Comparison of ENCODE assay signal across 1 cellular context in the genomic region with DNA sequence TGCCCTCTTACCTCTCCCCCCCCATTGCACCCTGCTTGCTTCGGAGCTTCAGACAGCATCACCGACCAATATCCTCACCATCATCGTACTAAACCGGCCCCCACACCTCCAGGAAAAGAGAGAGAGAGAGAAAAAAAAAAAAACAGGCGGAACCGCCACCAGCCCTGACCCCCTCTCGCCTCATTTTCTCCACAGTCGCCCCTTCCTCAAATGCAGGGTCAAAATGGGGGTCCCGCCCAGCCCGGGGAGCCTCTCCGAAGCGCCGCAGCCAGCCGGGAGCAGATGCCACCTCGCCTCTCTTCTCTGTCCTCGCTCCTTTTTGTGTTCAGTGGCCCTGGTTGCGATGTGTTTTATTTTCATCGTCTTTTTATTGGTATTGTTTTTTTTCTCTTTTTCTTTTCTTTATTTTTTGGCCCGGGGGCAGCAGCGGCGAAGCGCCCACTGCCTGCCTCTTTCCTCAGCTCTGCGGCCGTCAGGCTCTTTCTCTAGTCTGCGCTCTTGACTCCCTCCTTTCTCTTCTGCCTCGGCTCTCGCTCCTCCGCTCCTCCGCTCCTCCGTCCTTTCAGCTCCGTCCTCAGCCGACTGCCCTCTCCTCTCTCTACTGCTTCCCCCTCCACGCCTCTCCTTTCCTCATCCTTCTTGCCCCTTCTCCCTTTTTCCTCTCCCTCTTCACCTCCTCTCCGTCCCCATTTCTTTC.
TF ChIP-seq lines count a peak whose summit lies in the region.

No MANE protein-coding gene starts in this region.

TF ChIP-seq in K562, 482 proteins besides CTCF, POLR2A, EP300 and RAD21:
- TF ChIP-seq ZNF232 (CRISPR knock-in tag; IDR thresholded peaks at IDR 0.05): no peak
- TF ChIP-seq, protein P1, sequence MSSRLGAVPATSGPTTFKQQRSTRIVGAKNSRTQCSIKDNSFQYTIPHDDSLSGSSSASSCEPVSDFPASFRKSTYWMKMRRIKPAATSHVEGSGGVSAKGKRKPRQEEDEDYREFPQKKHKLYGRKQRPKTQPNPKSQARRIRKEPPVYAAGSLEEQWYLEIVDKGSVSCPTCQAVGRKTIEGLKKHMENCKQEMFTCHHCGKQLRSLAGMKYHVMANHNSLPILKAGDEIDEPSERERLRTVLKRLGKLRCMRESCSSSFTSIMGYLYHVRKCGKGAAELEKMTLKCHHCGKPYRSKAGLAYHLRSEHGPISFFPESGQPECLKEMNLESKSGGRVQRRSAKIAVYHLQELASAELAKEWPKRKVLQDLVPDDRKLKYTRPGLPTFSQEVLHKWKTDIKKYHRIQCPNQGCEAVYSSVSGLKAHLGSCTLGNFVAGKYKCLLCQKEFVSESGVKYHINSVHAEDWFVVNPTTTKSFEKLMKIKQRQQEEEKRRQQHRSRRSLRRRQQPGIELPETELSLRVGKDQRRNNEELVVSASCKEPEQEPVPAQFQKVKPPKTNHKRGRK (tag; IDR thresholded peaks at IDR 0.05): peak; percentile 63
